ENCODE assay signal across 18 cellular contexts in genomic region chr2:43391877-43392214, GRCh38.
DNase-seq lines count a peak whose midpoint lies in the region; ATAC-seq and TF ChIP-seq lines count a peak whose summit lies in the region.
"Had no signal": no experiment of that assay in that cellular context is flagged by ENCODE, and none has a peak within 500 bp of the region (broad histone marks: within the 10 kb centered on the region; RNA-seq: fewer than 3 reads in every experiment).

No MANE protein-coding gene starts in this region.

- no peaks in the 10 kb centered on the region for H3K9me3 ChIP-seq in muscle layer of duodenum (ENCODE audit: control insufficient read depth in 1 of 2, low read length in 2 of 2)

- H3K4me1 ChIP-seq in muscle layer of duodenum (ENCODE audit: control insufficient read depth in 1 of 2, insufficient read depth in 2 of 2, low read length in 2 of 2): peaks cover 8 to 23% of the 10 kb centered on the region in 2 donors

- peak overlapping the region; percentile 72 for H3K27ac Mint-ChIP-seq in type B pancreatic cell
- H3K27ac Mint-ChIP-seq: activated CD4-positive, alpha-beta T cell treated with anti-CD3 and anti-CD28 coated beads, Interleukin-2, amount 10 ng/mL, durations not matched to agents 24 days and 14 days; dendritic cell treated with granulocyte-macrophage colony-stimulating factor and Interleukin-4, amounts not matched to agents 40 ng/mL and 50 ng/mL, for 4 days; T-helper 1 cell treated with Interleukin-12 subunit alpha and Interleukin-12 subunit beta and Interleukin-4 antibody, amounts not matched to agents 30 μg/mL and 1 μg/mL, for 36 hours had no signal

- intact Hi-C loops in dorsolateral prefrontal cortex (cut with DNase I): no loop called here

- ATAC-seq in GM18517 (IDR thresholded peaks at IDR 0.05; ENCODE audit: unreplicated experiment): no peak

- no peaks in the 10 kb centered on the region for H3K9me3 Mint-ChIP-seq in type B pancreatic cell
- H3K9me3 Mint-ChIP-seq: activated CD4-positive, alpha-beta T cell treated with anti-CD3 and anti-CD28 coated beads, Interleukin-2, amount 10 ng/mL, durations not matched to agents 24 days and 14 days; dendritic cell treated with granulocyte-macrophage colony-stimulating factor and Interleukin-4, amounts not matched to agents 40 ng/mL and 50 ng/mL, for 4 days; T-helper 1 cell treated with Interleukin-12 subunit alpha and Interleukin-12 subunit beta and Interleukin-4 antibody, amounts not matched to agents 30 μg/mL and 1 μg/mL, for 36 hours had no signal

- no peaks in the 10 kb centered on the region for H3K27me3 Mint-ChIP-seq in type B pancreatic cell
- H3K27me3 Mint-ChIP-seq: activated CD4-positive, alpha-beta T cell treated with anti-CD3 and anti-CD28 coated beads, Interleukin-2, amount 10 ng/mL, durations not matched to agents 24 days and 14 days; dendritic cell treated with granulocyte-macrophage colony-stimulating factor and Interleukin-4, amounts not matched to agents 40 ng/mL and 50 ng/mL, for 4 days had no signal

- H3K27me3 ChIP-seq in dorsolateral prefrontal cortex: no peaks in the 10 kb centered on the region
- no peaks in the 10 kb centered on the region for H3K27me3 ChIP-seq in muscle layer of duodenum (ENCODE audit: low read depth, low read length)

- peaks cover 30% of the 10 kb centered on the region for H3K4me1 Mint-ChIP-seq in type B pancreatic cell (ENCODE audit: unreplicated experiment)

- no peak for TF ChIP-seq CTCF in dorsolateral prefrontal cortex (IDR thresholded peaks at IDR 0.05 in 54 of 56, conservative IDR thresholded peaks at IDR 0.05 in 2 of 56; ENCODE audit: low read depth in 1 of 56, partially characterized antibody in 56 of 56)
- no peak for TF ChIP-seq CTCF in type B pancreatic cell (conservative IDR thresholded peaks at IDR 0.05)

- H3K4me3 ChIP-seq in dorsolateral prefrontal cortex (no peak overlapping the region), muscle layer of duodenum (ENCODE audit: low read depth in 1 of 2, low read length in 2 of 2) (no peak overlapping the region)

- H3K36me3 ChIP-seq in muscle layer of duodenum (ENCODE audit: control insufficient read depth in 1 of 2, insufficient read depth in 2 of 2, low read length in 2 of 2): no peaks in the 10 kb centered on the region

- peaks cover 10% of the 10 kb centered on the region for H3K36me3 Mint-ChIP-seq in type B pancreatic cell

- H3K27ac ChIP-seq in dorsolateral prefrontal cortex: peak overlapping the region in 34 of 59 donors; percentile 4 to 82 (median 54)
- H3K27ac ChIP-seq in muscle layer of duodenum (ENCODE audit: low read length): peak overlapping the region; percentile 60

- peak; percentile 20 for DNase-seq in M059J (ENCODE audit: low read depth)
- no peak for DNase-seq in dorsolateral prefrontal cortex
- DNase-seq in type B pancreatic cell (ENCODE audit: extremely low spot score, unreplicated experiment): no peak
- no peak for DNase-seq in GF-D8 (lab: John Stamatoyannopoulos, UW)
- no peak for DNase-seq in NCI-H2171 treated with DMSO at 0.1 percent for 48 hours (lab: John Stamatoyannopoulos, UW)
- DNase-seq in DMS53 (lab: John Stamatoyannopoulos, UW): no peak
- DNase-seq: Calu3, hippocampal formation, KBM-7, mammary epithelial cell, NCI-H2081 treated with DMSO at 0.1 percent for 48 hours, posterior cingulate gyrus, substantia nigra had no signal

- H3K4me3 Mint-ChIP-seq in type B pancreatic cell: no peak overlapping the region
- H3K4me3 Mint-ChIP-seq: activated CD4-positive, alpha-beta T cell treated with anti-CD3 and anti-CD28 coated beads, Interleukin-2, amount 10 ng/mL, durations not matched to agents 24 days and 14 days; dendritic cell treated with granulocyte-macrophage colony-stimulating factor and Interleukin-4, amounts not matched to agents 40 ng/mL and 50 ng/mL, for 4 days; T-helper 1 cell treated with Interleukin-12 subunit alpha and Interleukin-12 subunit beta and Interleukin-4 antibody, amounts not matched to agents 30 μg/mL and 1 μg/mL, for 36 hours had no signal
